Comparison of ENCODE assay signal across 2 cellular contexts in the genomic region with DNA sequence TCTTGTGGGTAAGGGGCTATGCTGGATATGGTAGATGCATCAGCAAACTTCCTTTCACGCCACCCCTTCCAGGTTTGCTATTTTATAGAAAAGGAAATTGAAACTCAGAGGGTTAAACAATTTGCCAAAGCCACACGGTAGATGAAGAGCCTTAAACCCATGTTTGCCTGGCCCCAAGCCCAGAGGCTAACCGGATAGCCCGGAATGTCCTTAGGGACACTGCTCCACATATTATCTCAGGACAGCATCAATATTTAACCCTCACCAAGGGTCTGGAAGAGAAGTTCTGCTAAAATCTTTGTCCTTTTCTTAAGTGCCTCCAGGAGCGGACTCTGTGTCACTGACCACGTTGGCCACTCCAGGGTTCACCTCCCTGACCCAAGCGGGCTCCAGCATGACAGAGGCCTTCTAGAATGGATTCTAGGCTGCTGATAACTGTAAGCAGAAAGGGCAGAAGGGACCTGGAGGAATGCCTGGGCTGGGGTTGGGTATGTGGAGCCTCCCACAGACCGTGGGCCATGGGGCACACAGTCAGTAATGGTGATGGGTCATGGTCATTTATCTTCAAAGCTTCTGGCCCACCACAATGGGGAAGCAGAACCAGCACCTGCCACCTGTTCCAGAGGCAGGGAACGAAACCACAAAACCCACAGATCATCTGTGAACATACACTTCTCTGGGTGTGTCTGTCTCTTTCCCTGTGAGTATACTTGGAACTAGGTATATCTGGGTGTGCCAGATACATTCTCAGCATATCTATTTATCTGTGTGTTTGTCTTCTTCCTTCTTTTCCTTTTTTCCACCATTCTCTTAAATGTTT.
TF ChIP-seq lines count a peak whose summit lies in the region.

No MANE protein-coding gene starts in this region.

TF ChIP-seq in liver, 16 proteins besides CTCF, POLR2A, EP300 and RAD21:
- no peak for TF ChIP-seq EGR1 (IDR thresholded peaks at IDR 0.05; ENCODE audit: low read depth in 2 of 2)
- TF ChIP-seq RXRA (IDR thresholded peaks at IDR 0.05), result peak in 1 of 2 donors; percentile 63
- peak in 1 of 2 donors; percentile 6 for TF ChIP-seq HNF4A (conservative IDR thresholded peaks at IDR 0.05)
- peak; percentile 11 for TF ChIP-seq SP1 (IDR thresholded peaks at IDR 0.05)
- TF ChIP-seq, protein P1, sequence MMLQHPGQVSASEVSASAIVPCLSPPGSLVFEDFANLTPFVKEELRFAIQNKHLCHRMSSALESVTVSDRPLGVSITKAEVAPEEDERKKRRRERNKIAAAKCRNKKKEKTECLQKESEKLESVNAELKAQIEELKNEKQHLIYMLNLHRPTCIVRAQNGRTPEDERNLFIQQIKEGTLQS (IDR thresholded peaks at IDR 0.05), result no peak
TF ChIP-seq in liver: peak in this region for 3.

TF ChIP-seq in HepG2, 621 proteins besides CTCF, POLR2A, EP300 and RAD21:
- no peak for TF ChIP-seq SNRNP70 (IDR thresholded peaks at IDR 0.05; ENCODE audit: low read depth, low read length)
- no peak for TF ChIP-seq BCLAF1 (IDR thresholded peaks at IDR 0.05)
- TF ChIP-seq NCOA2 (CRISPR knock-in tag; IDR thresholded peaks at IDR 0.05), result no peak
- no peak for TF ChIP-seq ZFP62 (CRISPR knock-in tag; IDR thresholded peaks at IDR 0.05)
- TF ChIP-seq KMT2A (CRISPR knock-in tag; IDR thresholded peaks at IDR 0.05), result no peak
- TF ChIP-seq ZZZ3 (CRISPR knock-in tag; IDR thresholded peaks at IDR 0.05; ENCODE audit: borderline replicate concordance), result no peak
- TF ChIP-seq, protein P2, sequence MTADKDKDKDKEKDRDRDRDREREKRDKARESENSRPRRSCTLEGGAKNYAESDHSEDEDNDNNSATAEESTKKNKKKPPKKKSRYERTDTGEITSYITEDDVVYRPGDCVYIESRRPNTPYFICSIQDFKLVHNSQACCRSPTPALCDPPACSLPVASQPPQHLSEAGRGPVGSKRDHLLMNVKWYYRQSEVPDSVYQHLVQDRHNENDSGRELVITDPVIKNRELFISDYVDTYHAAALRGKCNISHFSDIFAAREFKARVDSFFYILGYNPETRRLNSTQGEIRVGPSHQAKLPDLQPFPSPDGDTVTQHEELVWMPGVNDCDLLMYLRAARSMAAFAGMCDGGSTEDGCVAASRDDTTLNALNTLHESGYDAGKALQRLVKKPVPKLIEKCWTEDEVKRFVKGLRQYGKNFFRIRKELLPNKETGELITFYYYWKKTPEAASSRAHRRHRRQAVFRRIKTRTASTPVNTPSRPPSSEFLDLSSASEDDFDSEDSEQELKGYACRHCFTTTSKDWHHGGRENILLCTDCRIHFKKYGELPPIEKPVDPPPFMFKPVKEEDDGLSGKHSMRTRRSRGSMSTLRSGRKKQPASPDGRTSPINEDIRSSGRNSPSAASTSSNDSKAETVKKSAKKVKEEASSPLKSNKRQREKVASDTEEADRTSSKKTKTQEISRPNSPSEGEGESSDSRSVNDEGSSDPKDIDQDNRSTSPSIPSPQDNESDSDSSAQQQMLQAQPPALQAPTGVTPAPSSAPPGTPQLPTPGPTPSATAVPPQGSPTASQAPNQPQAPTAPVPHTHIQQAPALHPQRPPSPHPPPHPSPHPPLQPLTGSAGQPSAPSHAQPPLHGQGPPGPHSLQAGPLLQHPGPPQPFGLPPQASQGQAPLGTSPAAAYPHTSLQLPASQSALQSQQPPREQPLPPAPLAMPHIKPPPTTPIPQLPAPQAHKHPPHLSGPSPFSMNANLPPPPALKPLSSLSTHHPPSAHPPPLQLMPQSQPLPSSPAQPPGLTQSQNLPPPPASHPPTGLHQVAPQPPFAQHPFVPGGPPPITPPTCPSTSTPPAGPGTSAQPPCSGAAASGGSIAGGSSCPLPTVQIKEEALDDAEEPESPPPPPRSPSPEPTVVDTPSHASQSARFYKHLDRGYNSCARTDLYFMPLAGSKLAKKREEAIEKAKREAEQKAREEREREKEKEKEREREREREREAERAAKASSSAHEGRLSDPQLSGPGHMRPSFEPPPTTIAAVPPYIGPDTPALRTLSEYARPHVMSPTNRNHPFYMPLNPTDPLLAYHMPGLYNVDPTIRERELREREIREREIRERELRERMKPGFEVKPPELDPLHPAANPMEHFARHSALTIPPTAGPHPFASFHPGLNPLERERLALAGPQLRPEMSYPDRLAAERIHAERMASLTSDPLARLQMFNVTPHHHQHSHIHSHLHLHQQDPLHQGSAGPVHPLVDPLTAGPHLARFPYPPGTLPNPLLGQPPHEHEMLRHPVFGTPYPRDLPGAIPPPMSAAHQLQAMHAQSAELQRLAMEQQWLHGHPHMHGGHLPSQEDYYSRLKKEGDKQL (CRISPR knock-in tag; IDR thresholded peaks at IDR 0.05; ENCODE audit: low read depth), result no peak
- no peak for TF ChIP-seq RCOR2 (CRISPR knock-in tag; IDR thresholded peaks at IDR 0.05)
- TF ChIP-seq, protein P3, sequence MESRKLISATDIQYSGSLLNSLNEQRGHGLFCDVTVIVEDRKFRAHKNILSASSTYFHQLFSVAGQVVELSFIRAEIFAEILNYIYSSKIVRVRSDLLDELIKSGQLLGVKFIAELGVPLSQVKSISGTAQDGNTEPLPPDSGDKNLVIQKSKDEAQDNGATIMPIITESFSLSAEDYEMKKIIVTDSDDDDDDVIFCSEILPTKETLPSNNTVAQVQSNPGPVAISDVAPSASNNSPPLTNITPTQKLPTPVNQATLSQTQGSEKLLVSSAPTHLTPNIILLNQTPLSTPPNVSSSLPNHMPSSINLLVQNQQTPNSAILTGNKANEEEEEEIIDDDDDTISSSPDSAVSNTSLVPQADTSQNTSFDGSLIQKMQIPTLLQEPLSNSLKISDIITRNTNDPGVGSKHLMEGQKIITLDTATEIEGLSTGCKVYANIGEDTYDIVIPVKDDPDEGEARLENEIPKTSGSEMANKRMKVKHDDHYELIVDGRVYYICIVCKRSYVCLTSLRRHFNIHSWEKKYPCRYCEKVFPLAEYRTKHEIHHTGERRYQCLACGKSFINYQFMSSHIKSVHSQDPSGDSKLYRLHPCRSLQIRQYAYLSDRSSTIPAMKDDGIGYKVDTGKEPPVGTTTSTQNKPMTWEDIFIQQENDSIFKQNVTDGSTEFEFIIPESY (CRISPR knock-in tag; IDR thresholded peaks at IDR 0.05), result no peak
- no peak for TF ChIP-seq RELA (CRISPR knock-in tag; IDR thresholded peaks at IDR 0.05)
- no peak for TF ChIP-seq BRCA1 (CRISPR knock-in tag; IDR thresholded peaks at IDR 0.05)
- TF ChIP-seq MIXL1 (CRISPR knock-in tag; IDR thresholded peaks at IDR 0.05), result no peak
- TF ChIP-seq, protein P4, sequence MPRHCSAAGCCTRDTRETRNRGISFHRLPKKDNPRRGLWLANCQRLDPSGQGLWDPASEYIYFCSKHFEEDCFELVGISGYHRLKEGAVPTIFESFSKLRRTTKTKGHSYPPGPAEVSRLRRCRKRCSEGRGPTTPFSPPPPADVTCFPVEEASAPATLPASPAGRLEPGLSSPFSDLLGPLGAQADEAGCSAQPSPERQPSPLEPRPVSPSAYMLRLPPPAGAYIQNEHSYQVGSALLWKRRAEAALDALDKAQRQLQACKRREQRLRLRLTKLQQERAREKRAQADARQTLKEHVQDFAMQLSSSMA (CRISPR knock-in tag; IDR thresholded peaks at IDR 0.05), result no peak
- no peak for TF ChIP-seq CSRNP2 (CRISPR knock-in tag; conservative IDR thresholded peaks at IDR 0.05; ENCODE audit: low read depth)
- no peak for TF ChIP-seq NFE2L1 (CRISPR knock-in tag; IDR thresholded peaks at IDR 0.05; ENCODE audit: borderline replicate concordance)
- TF ChIP-seq, protein P5, sequence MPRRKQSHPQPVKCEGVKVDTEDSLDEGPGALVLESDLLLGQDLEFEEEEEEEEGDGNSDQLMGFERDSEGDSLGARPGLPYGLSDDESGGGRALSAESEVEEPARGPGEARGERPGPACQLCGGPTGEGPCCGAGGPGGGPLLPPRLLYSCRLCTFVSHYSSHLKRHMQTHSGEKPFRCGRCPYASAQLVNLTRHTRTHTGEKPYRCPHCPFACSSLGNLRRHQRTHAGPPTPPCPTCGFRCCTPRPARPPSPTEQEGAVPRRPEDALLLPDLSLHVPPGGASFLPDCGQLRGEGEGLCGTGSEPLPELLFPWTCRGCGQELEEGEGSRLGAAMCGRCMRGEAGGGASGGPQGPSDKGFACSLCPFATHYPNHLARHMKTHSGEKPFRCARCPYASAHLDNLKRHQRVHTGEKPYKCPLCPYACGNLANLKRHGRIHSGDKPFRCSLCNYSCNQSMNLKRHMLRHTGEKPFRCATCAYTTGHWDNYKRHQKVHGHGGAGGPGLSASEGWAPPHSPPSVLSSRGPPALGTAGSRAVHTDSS (CRISPR knock-in tag; conservative IDR thresholded peaks at IDR 0.05), result no peak
- no peak for TF ChIP-seq ZNF557 (CRISPR knock-in tag; IDR thresholded peaks at IDR 0.05)
- TF ChIP-seq, protein P6, sequence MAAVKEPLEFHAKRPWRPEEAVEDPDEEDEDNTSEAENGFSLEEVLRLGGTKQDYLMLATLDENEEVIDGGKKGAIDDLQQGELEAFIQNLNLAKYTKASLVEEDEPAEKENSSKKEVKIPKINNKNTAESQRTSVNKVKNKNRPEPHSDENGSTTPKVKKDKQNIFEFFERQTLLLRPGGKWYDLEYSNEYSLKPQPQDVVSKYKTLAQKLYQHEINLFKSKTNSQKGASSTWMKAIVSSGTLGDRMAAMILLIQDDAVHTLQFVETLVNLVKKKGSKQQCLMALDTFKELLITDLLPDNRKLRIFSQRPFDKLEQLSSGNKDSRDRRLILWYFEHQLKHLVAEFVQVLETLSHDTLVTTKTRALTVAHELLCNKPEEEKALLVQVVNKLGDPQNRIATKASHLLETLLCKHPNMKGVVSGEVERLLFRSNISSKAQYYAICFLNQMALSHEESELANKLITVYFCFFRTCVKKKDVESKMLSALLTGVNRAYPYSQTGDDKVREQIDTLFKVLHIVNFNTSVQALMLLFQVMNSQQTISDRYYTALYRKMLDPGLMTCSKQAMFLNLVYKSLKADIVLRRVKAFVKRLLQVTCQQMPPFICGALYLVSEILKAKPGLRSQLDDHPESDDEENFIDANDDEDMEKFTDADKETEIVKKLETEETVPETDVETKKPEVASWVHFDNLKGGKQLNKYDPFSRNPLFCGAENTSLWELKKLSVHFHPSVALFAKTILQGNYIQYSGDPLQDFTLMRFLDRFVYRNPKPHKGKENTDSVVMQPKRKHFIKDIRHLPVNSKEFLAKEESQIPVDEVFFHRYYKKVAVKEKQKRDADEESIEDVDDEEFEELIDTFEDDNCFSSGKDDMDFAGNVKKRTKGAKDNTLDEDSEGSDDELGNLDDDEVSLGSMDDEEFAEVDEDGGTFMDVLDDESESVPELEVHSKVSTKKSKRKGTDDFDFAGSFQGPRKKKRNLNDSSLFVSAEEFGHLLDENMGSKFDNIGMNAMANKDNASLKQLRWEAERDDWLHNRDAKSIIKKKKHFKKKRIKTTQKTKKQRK (IDR thresholded peaks at IDR 0.05; ENCODE audit: low read length), result no peak
- no peak for TF ChIP-seq ZNF772 (CRISPR knock-in tag; IDR thresholded peaks at IDR 0.05)
